In genomic region chr1:234559152-234559916, GRCh38 we compare ENCODE assay signal across 23 cellular contexts.
A peak's percentile ranks its signal among the peaks of the same experiment; 100 is the strongest.
DNase-seq lines count a peak whose midpoint lies in the region; ATAC-seq lines count a peak whose summit lies in the region.
"Had no signal": no experiment of that assay in that cellular context is flagged by ENCODE, and none has a peak within 500 bp of the region (broad histone marks: within the 10 kb centered on the region; RNA-seq: fewer than 3 reads in every experiment).

No MANE protein-coding gene starts in this region.

- no peaks in the 10 kb centered on the region for H3K4me1 Mint-ChIP-seq in effector memory CD8-positive, alpha-beta T cell (ENCODE audit: low read depth in 2 of 2)
- H3K4me1 Mint-ChIP-seq: CD4-positive, CD25-positive, alpha-beta regulatory T cell; IgD-negative memory B cell had no signal

- H3K9ac ChIP-seq in stomach smooth muscle (ENCODE audit: low read length in 2 of 2) = no peak overlapping the region

- no peaks in the 10 kb centered on the region for H3K9me3 ChIP-seq in stomach smooth muscle (ENCODE audit: control insufficient read depth in 2 of 2, low read length in 2 of 2)
- H3K9me3 ChIP-seq: body of pancreas, gastrocnemius medialis, lower lobe of right lung, sigmoid colon, thyroid gland had no signal

- no peaks in the 10 kb centered on the region for H3K27me3 Mint-ChIP-seq in effector memory CD8-positive, alpha-beta T cell
- H3K27me3 Mint-ChIP-seq: IgD-negative memory B cell; stimulated activated naive CD8-positive, alpha-beta T cell treated with anti-CD3 and anti-CD28 coated beads, Interleukin-15, Interleukin-2, amounts not matched to agents 100 ng/mL and 50 ng/mL, for 24 hours had no signal

- DNase-seq in NCI-H345 (lab: John Stamatoyannopoulos, UW) (peak; percentile 19), NCI-H345 treated with DMSO at 0.1 percent for 48 hours (lab: John Stamatoyannopoulos, UW; ENCODE audit: unreplicated experiment) (no peak), NCI-H510A (lab: John Stamatoyannopoulos, UW) (peak; percentile 60), islet precursor cell (peak; percentile 42), iPS-NIHi7 (ENCODE audit: extremely low spot score) (no peak), hepatic stellate cell (ENCODE audit: low spot score) (no peak)
- DNase-seq in effector memory CD8-positive, alpha-beta T cell = no peak
- DNase-seq: activated CD4-positive, CD25-positive, alpha-beta regulatory T cell treated with anti-CD3 and anti-CD28 coated beads, Interleukin-2, amount 50 U/mL, for 72 hours; activated CD8-positive, alpha-beta T cell treated with anti-CD3 and anti-CD28 coated beads, Interleukin-2, amount 10 ng/mL, durations not matched to agents 7 days and 5 days; activated T-cell treated with anti-CD3 and anti-CD28 coated beads, Interleukin-2, amount 50 U/mL, for 1 hour; body of pancreas; CD4-positive, CD25-positive, alpha-beta regulatory T cell; gastrocnemius medialis; hypothalamus; lower lobe of right lung; NCI-H1417; sigmoid colon had no signal

- H3K36me3 Mint-ChIP-seq in effector memory CD8-positive, alpha-beta T cell (ENCODE audit: insufficient read depth) = no peaks in the 10 kb centered on the region
- H3K36me3 Mint-ChIP-seq: CD4-positive, CD25-positive, alpha-beta regulatory T cell; IgD-negative memory B cell had no signal

- H3K36me3 ChIP-seq in stomach smooth muscle (ENCODE audit: control insufficient read depth in 2 of 2, insufficient read depth in 2 of 2, low read length in 2 of 2) = no peaks in the 10 kb centered on the region
- H3K36me3 ChIP-seq: gastrocnemius medialis, lower lobe of right lung, sigmoid colon, thyroid gland had no signal

- H3K27ac ChIP-seq in stomach smooth muscle (ENCODE audit: low read length) = peak overlapping the region; percentile 66
- H3K27ac ChIP-seq: 22Rv1, body of pancreas, lower lobe of right lung, thyroid gland had no signal

- ATAC-seq in effector memory CD8-positive, alpha-beta T cell (replicated peaks) = no peak
- ATAC-seq: activated CD8-positive, alpha-beta T cell treated with anti-CD3 and anti-CD28 coated beads, Interleukin-2, amount 10 ng/mL, durations not matched to agents 7 days and 5 days; body of pancreas; gastrocnemius medialis; lower lobe of right lung; Panc1 had no signal

- H3K4me3 Mint-ChIP-seq in effector memory CD8-positive, alpha-beta T cell = no peak overlapping the region
- H3K4me3 Mint-ChIP-seq: activated CD8-positive, alpha-beta T cell treated with anti-CD3 and anti-CD28 coated beads, Interleukin-2, amount 10 ng/mL, durations not matched to agents 7 days and 5 days; CD4-positive, CD25-positive, alpha-beta regulatory T cell; IgD-negative memory B cell; stimulated activated naive CD8-positive, alpha-beta T cell treated with anti-CD3 and anti-CD28 coated beads, Interleukin-15, Interleukin-2, amounts not matched to agents 100 ng/mL and 50 ng/mL, for 24 hours had no signal

- no peaks in the 10 kb centered on the region for H3K9me3 Mint-ChIP-seq in effector memory CD8-positive, alpha-beta T cell
- H3K9me3 Mint-ChIP-seq: CD4-positive, CD25-positive, alpha-beta regulatory T cell; IgD-negative memory B cell; stimulated activated naive CD8-positive, alpha-beta T cell treated with anti-CD3 and anti-CD28 coated beads, Interleukin-15, Interleukin-2, amounts not matched to agents 100 ng/mL and 50 ng/mL, for 24 hours had no signal

- H3K27ac Mint-ChIP-seq in effector memory CD8-positive, alpha-beta T cell = no peak overlapping the region
- H3K27ac Mint-ChIP-seq: activated CD8-positive, alpha-beta T cell treated with anti-CD3 and anti-CD28 coated beads, Interleukin-2, amount 10 ng/mL, durations not matched to agents 7 days and 5 days; CD4-positive, CD25-positive, alpha-beta regulatory T cell; IgD-negative memory B cell; stimulated activated naive CD8-positive, alpha-beta T cell treated with anti-CD3 and anti-CD28 coated beads, Interleukin-15, Interleukin-2, amounts not matched to agents 100 ng/mL and 50 ng/mL, for 24 hours had no signal

- no peak overlapping the region for H3K4me3 ChIP-seq in stomach smooth muscle (ENCODE audit: low read length in 2 of 2)
- H3K4me3 ChIP-seq: body of pancreas, gastrocnemius medialis, lower lobe of right lung, sigmoid colon, thyroid gland had no signal

- H3K4me1 ChIP-seq in stomach smooth muscle (ENCODE audit: control insufficient read depth, insufficient read depth, low read length) = peaks cover 22% of the 10 kb centered on the region
- H3K4me1 ChIP-seq: lower lobe of right lung had no signal

- no peaks in the 10 kb centered on the region for H3K27me3 ChIP-seq in stomach smooth muscle (ENCODE audit: control insufficient read depth in 1 of 2, insufficient read depth in 2 of 2, low read length in 2 of 2)
- H3K27me3 ChIP-seq: body of pancreas, gastrocnemius medialis, sigmoid colon, thyroid gland had no signal

Comparison
In these comparisons a context has a peak if more than half of its experiments do, and no peak if none do; other contexts are left out.
1. DNase-seq: peak in NCI-H345 (single experiment), NCI-H510A (single experiment) and islet precursor cell (single experiment); none in NCI-H345 treated with DMSO at 0.1 percent for 48 hours (single experiment), iPS-NIHi7 (single experiment), effector memory CD8-positive, alpha-beta T cell (0 of 3) and hepatic stellate cell (single experiment).